ENCODE assay signal across 34 cellular contexts in genomic region chr14:25552826-25553225, GRCh38.
"Had no signal": no experiment of that assay in that cellular context is flagged by ENCODE, and none has a peak within 500 bp of the region (broad histone marks: within the 10 kb centered on the region; RNA-seq: fewer than 3 reads in every experiment).

No MANE protein-coding gene starts in this region.

- FAIRE-seq: astrocyte, bronchial epithelial cell had no signal

- ATAC-seq: activated naive CD4-positive, alpha-beta T cell treated with anti-CD3 and anti-CD28 coated beads, Interleukin-2, amount 50 U/mL, for 72 hours; activated naive CD8-positive, alpha-beta T cell treated with anti-CD3 and anti-CD28 coated beads, Interleukin-2, amount 50 U/mL, for 24 hours; activated T-cell treated with anti-CD3 and anti-CD28 coated beads, Interleukin-2, amount 50 U/mL, for 4 hours; activated T-cell treated with anti-CD3 and anti-CD28 coated beads, Interleukin-2, amount 50 U/mL, for 72 hours; activated T-helper 17 cell treated with anti-CD3 and anti-CD28 coated beads, Interleukin-2, amount 50 U/mL, for 72 hours; body of pancreas had no signal

- H3K9me3 ChIP-seq: adrenal gland, ascending aorta, body of pancreas, breast epithelium had no signal

- H3K27me3 ChIP-seq: adrenal gland, ascending aorta, body of pancreas, brain microvascular endothelial cell, breast epithelium, cardiac muscle cell had no signal

- H3K4me3 ChIP-seq: adrenal gland, ascending aorta, body of pancreas, breast epithelium, cardiac muscle cell had no signal

- H3K4me1 ChIP-seq: adrenal gland, ascending aorta, body of pancreas, breast epithelium had no signal

- DNase-seq: activated effector memory CD4-positive, alpha-beta T cell treated with anti-CD3 and anti-CD28 coated beads, Interleukin-2, amount 50 U/mL, for 16 hours; activated effector memory CD4-positive, alpha-beta T cell treated with Interleukin-2 at 50 U/mL for 16 hours; activated gamma-delta T cell; activated gamma-delta T cell treated with Interleukin-2 at 50 U/mL for 16 hours; activated naive CD4-positive, alpha-beta T cell; activated naive CD4-positive, alpha-beta T cell treated with anti-CD3 and anti-CD28 coated beads for 36 hours; activated naive CD4-positive, alpha-beta T cell treated with anti-CD3 and anti-CD28 coated beads, Interleukin-2, amount 10 ng/mL, durations not matched to agents 7 days and 5 days; activated naive CD4-positive, alpha-beta T cell treated with anti-CD3 and anti-CD28 coated beads, Interleukin-2, amount 50 U/mL, for 16 hours; activated naive CD4-positive, alpha-beta T cell treated with Interleukin-2 at 50 U/mL for 16 hours; activated naive CD8-positive, alpha-beta T cell treated with anti-CD3 and anti-CD28 coated beads for 36 hours; activated naive CD8-positive, alpha-beta T cell treated with anti-CD3 and anti-CD28 coated beads, Interleukin-2, amount 10 ng/mL, durations not matched to agents 7 days and 5 days; activated naive CD8-positive, alpha-beta T cell treated with anti-CD3 and anti-CD28 coated beads, Interleukin-2, amount 50 U/mL, for 24 hours; activated T-cell treated with anti-CD3 and anti-CD28 coated beads, Interleukin-2, amount 50 U/mL, for 1 hour; activated T-cell treated with anti-CD3 and anti-CD28 coated beads, Interleukin-2, amount 50 U/mL, for 24 hours; activated T-cell treated with anti-CD3 and anti-CD28 coated beads, Interleukin-2, amount 50 U/mL, for 4 hours; activated T-cell treated with anti-CD3 and anti-CD28 coated beads, Interleukin-2, amount 50 U/mL, for 48 hours; activated T-cell treated with anti-CD3 and anti-CD28 coated beads, Interleukin-2, amount 50 U/mL, for 72 hours; adrenal gland; amniotic stem cell; amygdala; anterior cingulate cortex; aorta; body of pancreas; brain microvascular endothelial cell; caudate nucleus; central memory CD4-positive, alpha-beta T cell; cerebellar nuclear complex had no signal

- H3K27ac ChIP-seq: adrenal gland, ascending aorta, body of pancreas, brain microvascular endothelial cell, breast epithelium, cardiac muscle cell had no signal

- H3K36me3 ChIP-seq: adrenal gland, ascending aorta, brain microvascular endothelial cell, breast epithelium, cardiac muscle cell had no signal
